ENCODE assay signal across 1 cellular context in the genomic region with DNA sequence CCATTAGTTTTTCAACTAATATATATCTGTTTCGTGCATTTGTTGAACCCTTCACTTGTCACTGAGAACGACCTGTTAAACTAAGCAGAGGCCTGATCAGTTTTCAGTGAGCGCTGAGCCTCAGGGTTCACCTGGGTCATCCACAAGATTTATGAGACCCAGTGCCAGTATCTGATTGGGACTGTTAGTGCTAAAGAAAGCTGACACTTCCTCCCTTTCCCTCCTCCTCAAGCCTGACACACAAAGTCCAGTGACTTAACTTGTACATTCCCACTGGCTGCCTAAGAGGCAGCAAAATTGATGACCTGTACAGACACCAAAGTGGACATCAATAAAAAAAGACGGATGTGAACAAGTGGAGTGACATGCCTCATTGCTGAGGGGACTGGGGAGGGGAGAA.
TF ChIP-seq lines count a peak whose summit lies in the region.

No MANE protein-coding gene starts in this region.

TF ChIP-seq in IMR-90, 13 proteins besides CTCF, POLR2A, EP300 and RAD21:
- TF ChIP-seq MAZ (IDR thresholded peaks at IDR 0.05; ENCODE audit: borderline replicate concordance, low read depth, low read length) = no peak
- no peak for TF ChIP-seq CEBPB (IDR thresholded peaks at IDR 0.05; ENCODE audit: low read depth, low read length)
- no peak for TF ChIP-seq NFE2L2 (IDR thresholded peaks at IDR 0.05; ENCODE audit: low read depth, low read length)
- no peak for TF ChIP-seq SMC3 (IDR thresholded peaks at IDR 0.05; ENCODE audit: low read depth, low read length)
- TF ChIP-seq MAFK (IDR thresholded peaks at IDR 0.05; ENCODE audit: low read depth, low read length) = no peak
- TF ChIP-seq, protein P1, sequence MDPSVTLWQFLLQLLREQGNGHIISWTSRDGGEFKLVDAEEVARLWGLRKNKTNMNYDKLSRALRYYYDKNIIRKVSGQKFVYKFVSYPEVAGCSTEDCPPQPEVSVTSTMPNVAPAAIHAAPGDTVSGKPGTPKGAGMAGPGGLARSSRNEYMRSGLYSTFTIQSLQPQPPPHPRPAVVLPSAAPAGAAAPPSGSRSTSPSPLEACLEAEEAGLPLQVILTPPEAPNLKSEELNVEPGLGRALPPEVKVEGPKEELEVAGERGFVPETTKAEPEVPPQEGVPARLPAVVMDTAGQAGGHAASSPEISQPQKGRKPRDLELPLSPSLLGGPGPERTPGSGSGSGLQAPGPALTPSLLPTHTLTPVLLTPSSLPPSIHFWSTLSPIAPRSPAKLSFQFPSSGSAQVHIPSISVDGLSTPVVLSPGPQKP (IDR thresholded peaks at IDR 0.05; ENCODE audit: borderline replicate concordance, low read depth, low read length) = no peak
- TF ChIP-seq CHD1 (IDR thresholded peaks at IDR 0.05; ENCODE audit: low read depth, low read length) = no peak
- TF ChIP-seq, protein P2, sequence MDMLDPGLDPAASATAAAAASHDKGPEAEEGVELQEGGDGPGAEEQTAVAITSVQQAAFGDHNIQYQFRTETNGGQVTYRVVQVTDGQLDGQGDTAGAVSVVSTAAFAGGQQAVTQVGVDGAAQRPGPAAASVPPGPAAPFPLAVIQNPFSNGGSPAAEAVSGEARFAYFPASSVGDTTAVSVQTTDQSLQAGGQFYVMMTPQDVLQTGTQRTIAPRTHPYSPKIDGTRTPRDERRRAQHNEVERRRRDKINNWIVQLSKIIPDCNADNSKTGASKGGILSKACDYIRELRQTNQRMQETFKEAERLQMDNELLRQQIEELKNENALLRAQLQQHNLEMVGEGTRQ (IDR thresholded peaks at IDR 0.05; ENCODE audit: low read depth, low read length) = no peak
- no peak for TF ChIP-seq BHLHE40 (IDR thresholded peaks at IDR 0.05; ENCODE audit: low read depth, low read length)
- no peak for TF ChIP-seq FOS (IDR thresholded peaks at IDR 0.05; ENCODE audit: low read depth, low read length)
TF ChIP-seq in IMR-90: peak in this region for 0.
